Comparison of ENCODE assay signal across 8 cellular contexts in genomic region chr20:35619196-35620095, GRCh38. TPM values are rescaled to one million over a fixed set of nuclear protein-coding genes. Genes with fewer than 3 reads are reported as not detected.
DNase-seq lines count a peak whose midpoint lies in the region; ATAC-seq and TF ChIP-seq lines count a peak whose summit lies in the region.

No MANE protein-coding gene starts in this region.

- H3K27ac ChIP-seq in PC-3 (ENCODE audit: low read length) (no peak overlapping the region), neural cell (ENCODE audit: low read length) (no peak overlapping the region)

- H3K36me3 Mint-ChIP-seq in activated T-cell treated with anti-CD3 and anti-CD28 coated beads, Interleukin-2, amount 50 U/mL, for 24 hours (ENCODE audit: low read depth) = peaks cover 10% of the 10 kb centered on the region

- CTCF ChIA-PET in PC-3 (lab: Charles Lee) = interaction anchor here (0.5 to 1.9 kb wide), 7 partner anchors 18 to 567 kb away, joined by 3 to 9 read pairs (median 3); no protein-coding TSS in a partner anchor

- BruUV-seq in PC-3 (replicated peaks; lab: Mats Ljungman, UMichigan) = no TSS peak

- H3K4me1 Mint-ChIP-seq in activated T-cell treated with anti-CD3 and anti-CD28 coated beads, Interleukin-2, amount 50 U/mL, for 24 hours (ENCODE audit: low read depth) = peaks cover 53% of the 10 kb centered on the region

- H4K20me1 ChIP-seq in PC-3 (ENCODE audit: low read length) (no peaks in the 10 kb centered on the region), neural cell (ENCODE audit: insufficient read depth) (no peaks in the 10 kb centered on the region)

- POLR2A ChIA-PET in PC-3 (lab: Charles Lee; ENCODE audit: unreplicated experiment) = interaction anchor here (0.5 to 1.0 kb wide), 7 partner anchors 14 to 712 kb away, joined by 3 to 8 read pairs (median 4); partner anchors contain the start of genes NFS1 and ROMO1

- TF ChIP-seq CTCF in PC-3 (conservative IDR thresholded peaks at IDR 0.05; ENCODE audit: low read depth, low read length) = peak; percentile 82
- TF ChIP-seq CTCF in fibroblast of mammary gland (conservative IDR thresholded peaks at IDR 0.05; ENCODE audit: control insufficient read depth, insufficient read depth, low read depth, low read length) = peak; percentile 29
- peak; percentile 74 for TF ChIP-seq CTCF in neural cell (IDR thresholded peaks at IDR 0.05; ENCODE audit: poor library complexity, severe bottlenecking)

- peak overlapping the region; percentile 77 for H3K4me3 ChIP-seq in PC-3 (ENCODE audit: low read length)
- H3K4me3 ChIP-seq in fibroblast of mammary gland (ENCODE audit: control insufficient read depth, low read depth, low read length) = peak overlapping the region; percentile 59
- H3K4me3 ChIP-seq in neural cell (ENCODE audit: low read length) = peak overlapping the region; percentile 64

- H3K27me3 ChIP-seq in PC-3 (ENCODE audit: low read length) (no peaks in the 10 kb centered on the region), neural cell (ENCODE audit: insufficient read depth, low read depth, low read length) (peaks cover 3% of the 10 kb centered on the region)

- H3F3A ChIP-seq in PC-3 (ENCODE audit: low read length, unreplicated experiment) = no peaks in the 10 kb centered on the region
- H3F3A ChIP-seq in neural cell (ENCODE audit: insufficient read depth, low read length, poor library complexity, severe bottlenecking) = no peaks in the 10 kb centered on the region

- H3K9ac ChIP-seq in PC-3 (ENCODE audit: low read length) (peak overlapping the region; percentile 44; the same call in 1 of the 2 replicates), neural cell (ENCODE audit: low read length) (peak overlapping the region; percentile 46)

- H3K4me2 ChIP-seq in PC-3 (ENCODE audit: low read length) = peak overlapping the region; percentile 99
- H3K4me2 ChIP-seq in neural cell (ENCODE audit: low read length) = peak overlapping the region; percentile 2

- intact Hi-C loops in PC-3 (cut with micrococcal nuclease) = loop anchor here (1.0 to 5.0 kb wide), 4 partner anchors 44 to 157 kb away; partner anchors contain the start of genes NFS1 and ROMO1

- ATAC-seq in GM19035 (IDR thresholded peaks at IDR 0.05; ENCODE audit: unreplicated experiment) = peak; percentile 38
- peak; percentile 61 for ATAC-seq in PC-3
- peak; percentile 48 for ATAC-seq in stimulated activated naive CD8-positive, alpha-beta T cell treated with anti-CD3 and anti-CD28 coated beads, Interleukin-15, Interleukin-2, amounts not matched to agents 100 U/mL and 50 U/mL, for 24 hours

- H3K27me3 Mint-ChIP-seq in activated T-cell treated with anti-CD3 and anti-CD28 coated beads, Interleukin-2, amount 50 U/mL, for 24 hours = no peaks in the 10 kb centered on the region

- H3K27ac Mint-ChIP-seq in activated T-cell treated with anti-CD3 and anti-CD28 coated beads, Interleukin-2, amount 50 U/mL, for 24 hours = peak overlapping the region; percentile 96

- H3K36me3 ChIP-seq in PC-3 (ENCODE audit: low read depth, low read length) (0 out of 2 replicates have a peak, but pooled peaks cover 6% of the 10 kb centered on the region), neural cell (ENCODE audit: insufficient read depth, low read length) (no peaks in the 10 kb centered on the region)

- peaks cover 32% of the 10 kb centered on the region; the same call in 1 of the 2 replicates for H3K4me1 ChIP-seq in PC-3 (ENCODE audit: insufficient read depth, low read length)

- peak; percentile 31 for TF ChIP-seq RAD21 in neural cell (conservative IDR thresholded peaks at IDR 0.05)

- no peaks in the 10 kb centered on the region for H3K9me3 Mint-ChIP-seq in activated T-cell treated with anti-CD3 and anti-CD28 coated beads, Interleukin-2, amount 50 U/mL, for 24 hours

- H3K9me2 ChIP-seq in PC-3 (replicated peaks; ENCODE audit: low read length) (no peaks in the 10 kb centered on the region), neural cell (ENCODE audit: insufficient read depth, low read length) (no peaks in the 10 kb centered on the region)

- peak overlapping the region; percentile 87 for H2AFZ ChIP-seq in PC-3 (ENCODE audit: low read length)
- no peak overlapping the region for H2AFZ ChIP-seq in neural cell (ENCODE audit: low read depth, low read length)

- peak; percentile 83 for DNase-seq in AG20443 (ENCODE audit: low spot score)
- peak; percentile 82 for DNase-seq in HT1080 (ENCODE audit: low read depth)
- peak; percentile 96 for DNase-seq in PC-3
- DNase-seq in activated T-cell treated with anti-CD3 and anti-CD28 coated beads, Interleukin-2, amount 50 U/mL, for 24 hours = peak; percentile 87
- DNase-seq in fibroblast of mammary gland (ENCODE audit: low read depth) = peak; percentile 80
- peak; percentile 86 for DNase-seq in stimulated activated naive CD8-positive, alpha-beta T cell treated with anti-CD3 and anti-CD28 coated beads, Interleukin-15, Interleukin-2, amounts not matched to agents 100 U/mL and 50 U/mL, for 24 hours

- H3K79me2 ChIP-seq in PC-3 (ENCODE audit: low read length) (peaks cover 15% of the 10 kb centered on the region), neural cell (replicated peaks; ENCODE audit: insufficient read depth, low read length) (no peaks in the 10 kb centered on the region)

- H3K9me3 ChIP-seq in PC-3 (ENCODE audit: low read length) (no peaks in the 10 kb centered on the region), neural cell (ENCODE audit: low read length) (no peaks in the 10 kb centered on the region)

- TF ChIP-seq EP300 in neural cell (conservative IDR thresholded peaks at IDR 0.05; ENCODE audit: poor library complexity, severe bottlenecking) = no peak

- peak overlapping the region; percentile 83 for H3K4me3 Mint-ChIP-seq in activated T-cell treated with anti-CD3 and anti-CD28 coated beads, Interleukin-2, amount 50 U/mL, for 24 hours

TF ChIP-seq in neural cell, 6 proteins besides CTCF, POLR2A, EP300 and RAD21:
- TF ChIP-seq SMC3 (conservative IDR thresholded peaks at IDR 0.05; ENCODE audit: poor library complexity) = peak; percentile 36
- TF ChIP-seq REST (IDR thresholded peaks at IDR 0.05; ENCODE audit: borderline replicate concordance) = peak; percentile 68
- no peak for TF ChIP-seq EZH2 (IDR thresholded peaks at IDR 0.05; ENCODE audit: borderline replicate concordance, insufficient read depth, low read length, poor library complexity, severe bottlenecking)
- peak; percentile 48 for TF ChIP-seq MXI1 (conservative IDR thresholded peaks at IDR 0.05; ENCODE audit: poor library complexity, severe bottlenecking)

RNA-seq across cellular contexts. Expression of gene SPAG4, which starts 3.8 kb away (rescaled TPM):
- 0.30 and 0.59 TPM in 2 replicates for total RNA-seq in HT1080 (2014; rRNA removed; shearing (Covaris generic))
- 0.92 and 1.1 TPM in 2 replicates for polyA plus RNA-seq in HT1080 (2015; cell fraction: cytosol; rRNA removed)
- polyA plus RNA-seq in HT1080 (2015; cell fraction: nucleus; rRNA removed) = 2.3 and 3.3 TPM in 2 replicates
- 7.9 and 9.7 TPM in 2 replicates for total RNA-seq in PC-3 (2014; rRNA removed)
- 1.2 and 4.0 TPM in 2 replicates for polyA plus RNA-seq in neural cell
- polyA minus RNA-seq in neural cell = 1.5 TPM in 1 of 2 replicates, not detected in the other

RNA-seq across cellular contexts. Expression of gene CPNE1, which starts 45.3 kb away (rescaled TPM):
- total RNA-seq in HT1080 (2014; rRNA removed; shearing (Covaris generic)) = 146 and 192 TPM in 2 replicates
- polyA plus RNA-seq in HT1080 (2015; cell fraction: cytosol; rRNA removed) = 175 and 191 TPM in 2 replicates
- 269 and 330 TPM in 2 replicates for polyA plus RNA-seq in HT1080 (2015; cell fraction: nucleus; rRNA removed)
- 222 and 274 TPM in 2 replicates for total RNA-seq in PC-3 (2014; rRNA removed)
- polyA plus RNA-seq in neural cell = 148 and 183 TPM in 2 replicates
- polyA minus RNA-seq in neural cell = 75.7 and 89.3 TPM in 2 replicates

RNA-seq across cellular contexts. Expression of gene RBM12, which starts 45.3 kb away (rescaled TPM):
- 54.5 and 68.1 TPM in 2 replicates for total RNA-seq in HT1080 (2014; rRNA removed; shearing (Covaris generic))
- polyA plus RNA-seq in HT1080 (2015; cell fraction: cytosol; rRNA removed) = 37.4 and 43.7 TPM in 2 replicates
- 116 and 131 TPM in 2 replicates for polyA plus RNA-seq in HT1080 (2015; cell fraction: nucleus; rRNA removed)
- 43.5 and 53.6 TPM in 2 replicates for total RNA-seq in PC-3 (2014; rRNA removed)
- polyA plus RNA-seq in neural cell = 53.9 and 66.0 TPM in 2 replicates
- 142 and 160 TPM in 2 replicates for polyA minus RNA-seq in neural cell

Comparison
In these comparisons a context has a peak if more than half of its experiments do, and no peak if none do; other contexts are left out.
1. CTCF ChIP-seq: peak in every context shown above with its lines; median percentile 82 in PC-3; 74 in neural cell; 29 in fibroblast of mammary gland.